1 cellular context compared by ENCODE assay signal in genomic region chr4:102453827-102454226, GRCh38.
TF ChIP-seq lines count a peak whose summit lies in the region.

No MANE protein-coding gene starts in this region.

TF ChIP-seq in GM23338, 12 proteins besides CTCF, POLR2A, EP300 and RAD21 (continued from another document):
- no peak for TF ChIP-seq REST (IDR thresholded peaks at IDR 0.05; ENCODE audit: unreplicated experiment)
- TF ChIP-seq POLR2AphosphoS5 (IDR thresholded peaks at IDR 0.05; ENCODE audit: low read depth), result no peak
- no peak for TF ChIP-seq JUNB (IDR thresholded peaks at IDR 0.05; ENCODE audit: unreplicated experiment)
